Comparison of ENCODE assay signal across 9 cellular contexts in the genomic region with DNA sequence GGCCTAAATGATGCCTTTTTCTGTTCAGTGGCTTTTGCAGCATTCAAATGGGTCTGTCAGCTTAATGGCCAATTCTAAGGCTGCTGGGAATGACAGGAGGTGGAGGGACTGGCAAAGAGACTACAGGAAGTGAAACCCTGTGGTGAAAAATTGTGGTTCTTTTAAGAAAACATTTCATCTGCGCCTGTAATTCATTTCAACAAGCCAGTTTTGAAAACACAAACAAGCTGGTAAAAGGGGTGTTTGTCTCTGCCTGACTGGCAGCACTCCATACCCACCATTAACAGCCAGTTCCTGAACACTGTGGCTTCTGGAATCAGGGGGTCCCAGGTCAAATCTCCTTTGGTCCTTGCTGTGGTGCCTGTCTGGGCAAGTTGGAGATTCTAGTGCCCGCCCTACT. TPM values are rescaled to one million over a fixed set of nuclear protein-coding genes. Genes with fewer than 3 reads are reported as not detected.
DNase-seq lines count a peak whose midpoint lies in the region; ATAC-seq and TF ChIP-seq lines count a peak whose summit lies in the region.
"Had no signal": no experiment of that assay in that cellular context is flagged by ENCODE, and none has a peak within 500 bp of the region (broad histone marks: within the 10 kb centered on the region; RNA-seq: fewer than 3 reads in every experiment).

No MANE protein-coding gene starts in this region.

- H2BK120ac ChIP-seq in trophoblast cell (ENCODE audit: insufficient read depth, low read length, poor library complexity): no peak overlapping the region

- TF ChIP-seq EP300 in gastroesophageal sphincter (IDR thresholded peaks at IDR 0.05): no peak

- TF ChIP-seq POLR2A in gastroesophageal sphincter (IDR thresholded peaks at IDR 0.05): no peak

- no peak overlapping the region for H3K9ac ChIP-seq in trophoblast cell (ENCODE audit: low read length)

- H3K14ac ChIP-seq in trophoblast cell (ENCODE audit: low read length): no peak overlapping the region

- no peak overlapping the region for H4K91ac ChIP-seq in trophoblast cell (ENCODE audit: low read depth, low read length)

- no peak overlapping the region for H2BK12ac ChIP-seq in trophoblast cell (ENCODE audit: low read length)

- POLR2A ChIA-PET in activated CD8-positive, alpha-beta T cell treated with anti-CD3 and anti-CD28 coated beads, Interleukin-2, amount 10 ng/mL, durations not matched to agents 7 days and 5 days (lab: Charles Lee): interaction anchor here (0.8 to 1.8 kb wide), 7 partner anchors 20 to 116 kb away, joined by 3 to 11 read pairs (median 6); no protein-coding TSS in a partner anchor

- H4K12ac ChIP-seq in trophoblast cell (ENCODE audit: low read depth, low read length): no peak overlapping the region

- CTCF ChIA-PET in activated naive CD4-positive, alpha-beta T cell treated with anti-CD3 and anti-CD28 coated beads, Interleukin-2, amount 10 ng/mL, durations not matched to agents 7 days and 5 days (lab: Charles Lee): interaction anchor here (0.6 to 3.7 kb wide), 8 partner anchors 21 to 441 kb away, joined by 3 to 41 read pairs (median 6); no protein-coding TSS in a partner anchor
- CTCF ChIA-PET in activated CD8-positive, alpha-beta T cell treated with anti-CD3 and anti-CD28 coated beads, Interleukin-2, amount 10 ng/mL, durations not matched to agents 7 days and 5 days (lab: Charles Lee): interaction anchor here (0.6 to 7.7 kb wide), 12 partner anchors 13 to 209 kb away, joined by 3 to 107 read pairs (median 10); no protein-coding TSS in a partner anchor

- H3K4ac ChIP-seq in trophoblast cell (ENCODE audit: low read depth, low read length): no peak overlapping the region

- H3K27ac ChIP-seq in gastroesophageal sphincter (no peak overlapping the region), trophoblast cell (ENCODE audit: low read depth, low read length) (no peak overlapping the region)

- TF ChIP-seq CTCF in gastroesophageal sphincter (IDR thresholded peaks at IDR 0.05): no peak

- WGBS in gastroesophageal sphincter (ENCODE audit: low coverage in 1 of 2), 2 donors: 47 to 71% methylated on average over 2 of the region's 2 CpGs
- WGBS in trophoblast cell (ENCODE audit: extremely low coverage, insufficient coverage, insufficient read length): no CpG with 5 or more reads among the region's 2 CpGs

- H4K8ac ChIP-seq in trophoblast cell (ENCODE audit: low read depth, low read length): no peak overlapping the region

- H3K23ac ChIP-seq in trophoblast cell (ENCODE audit: low read length): no peak overlapping the region

- no peaks in the 10 kb centered on the region for H3K36me3 ChIP-seq in gastroesophageal sphincter
- H3K36me3 ChIP-seq in trophoblast cell (ENCODE audit: control insufficient read depth in 1 of 2, insufficient read depth in 2 of 2, low read length in 2 of 2): no peaks in the 10 kb centered on the region

- no peak overlapping the region for H2AFZ ChIP-seq in trophoblast cell (ENCODE audit: insufficient read depth, low read length, poor library complexity)

- H3K4me3 ChIP-seq in gastroesophageal sphincter (no peak overlapping the region), trophoblast cell (ENCODE audit: low read depth, low read length) (no peak overlapping the region)

- H3K27ac Mint-ChIP-seq in activated naive CD4-positive, alpha-beta T cell treated with anti-CD3 and anti-CD28 coated beads, Interleukin-2, amount 10 ng/mL, durations not matched to agents 7 days and 5 days: peak overlapping the region; percentile 99
- H3K27ac Mint-ChIP-seq in activated CD8-positive, alpha-beta T cell treated with anti-CD3 and anti-CD28 coated beads, Interleukin-2, amount 10 ng/mL, durations not matched to agents 7 days and 5 days: peak overlapping the region; percentile 94
- peak overlapping the region; percentile 81 for H3K27ac Mint-ChIP-seq in stimulated activated naive B cell treated with anti-CD40 and anti-IgM and Interleukin-4, amounts not matched to agents 10 μg/mL and 1 μg/mL and 100 μg/mL, for 72 hours

- H3K9me3 ChIP-seq in gastroesophageal sphincter (no peaks in the 10 kb centered on the region), trophoblast cell (ENCODE audit: insufficient read depth, low read depth, low read length) (peaks cover 2% of the 10 kb centered on the region)

- H3K36me3 Mint-ChIP-seq in activated naive CD4-positive, alpha-beta T cell treated with anti-CD3 and anti-CD28 coated beads, Interleukin-2, amount 10 ng/mL, durations not matched to agents 7 days and 5 days: peaks cover 18% of the 10 kb centered on the region
- H3K36me3 Mint-ChIP-seq in activated CD8-positive, alpha-beta T cell treated with anti-CD3 and anti-CD28 coated beads, Interleukin-2, amount 10 ng/mL, durations not matched to agents 7 days and 5 days (ENCODE audit: low read depth): peaks cover 23% of the 10 kb centered on the region
- H3K36me3 Mint-ChIP-seq in stimulated activated naive B cell treated with anti-CD40 and anti-IgM and Interleukin-4, amounts not matched to agents 10 μg/mL and 1 μg/mL and 100 μg/mL, for 72 hours: peaks cover 3 to 4% of the 10 kb centered on the region in 2 donors

- H3K4me1 ChIP-seq in gastroesophageal sphincter (peaks cover 0 to 13% (median 10%) of the 10 kb centered on the region in 3 donors), trophoblast cell (ENCODE audit: control insufficient read depth in 1 of 2, insufficient read depth in 2 of 2, low read length in 2 of 2) (peaks cover 3 to 16% of the 10 kb centered on the region in 2 experiments)

- peak overlapping the region; percentile 52 for H3K4me3 Mint-ChIP-seq in activated naive CD4-positive, alpha-beta T cell treated with anti-CD3 and anti-CD28 coated beads, Interleukin-2, amount 10 ng/mL, durations not matched to agents 7 days and 5 days
- peak overlapping the region; percentile 67 for H3K4me3 Mint-ChIP-seq in activated CD8-positive, alpha-beta T cell treated with anti-CD3 and anti-CD28 coated beads, Interleukin-2, amount 10 ng/mL, durations not matched to agents 7 days and 5 days
- H3K4me3 Mint-ChIP-seq in stimulated activated naive B cell treated with anti-CD40 and anti-IgM and Interleukin-4, amounts not matched to agents 10 μg/mL and 1 μg/mL and 100 μg/mL, for 72 hours: peak overlapping the region; percentile 17 to 50

- H3K27me3 ChIP-seq in gastroesophageal sphincter (peaks cover 25% of the 10 kb centered on the region), trophoblast cell (ENCODE audit: insufficient read depth, low read length) (no peaks in the 10 kb centered on the region)

- peaks cover 10% of the 10 kb centered on the region for H3K9me3 Mint-ChIP-seq in activated naive CD4-positive, alpha-beta T cell treated with anti-CD3 and anti-CD28 coated beads, Interleukin-2, amount 10 ng/mL, durations not matched to agents 7 days and 5 days
- H3K9me3 Mint-ChIP-seq in activated CD8-positive, alpha-beta T cell treated with anti-CD3 and anti-CD28 coated beads, Interleukin-2, amount 10 ng/mL, durations not matched to agents 7 days and 5 days (ENCODE audit: insufficient read depth): peaks cover 6% of the 10 kb centered on the region
- peaks cover 3 to 7% of the 10 kb centered on the region in 2 donors for H3K9me3 Mint-ChIP-seq in stimulated activated naive B cell treated with anti-CD40 and anti-IgM and Interleukin-4, amounts not matched to agents 10 μg/mL and 1 μg/mL and 100 μg/mL, for 72 hours

- H3K27me3 Mint-ChIP-seq in activated naive CD4-positive, alpha-beta T cell treated with anti-CD3 and anti-CD28 coated beads, Interleukin-2, amount 10 ng/mL, durations not matched to agents 7 days and 5 days: no peaks in the 10 kb centered on the region
- no peaks in the 10 kb centered on the region for H3K27me3 Mint-ChIP-seq in activated CD8-positive, alpha-beta T cell treated with anti-CD3 and anti-CD28 coated beads, Interleukin-2, amount 10 ng/mL, durations not matched to agents 7 days and 5 days (ENCODE audit: low read depth)
- H3K27me3 Mint-ChIP-seq in stimulated activated naive B cell treated with anti-CD40 and anti-IgM and Interleukin-4, amounts not matched to agents 10 μg/mL and 1 μg/mL and 100 μg/mL, for 72 hours: no peaks in the 10 kb centered on the region

- H3K79me2 ChIP-seq in trophoblast cell (ENCODE audit: control insufficient read depth, insufficient read depth, low read length, poor library complexity): peaks cover 6% of the 10 kb centered on the region

- peaks cover 93% of the 10 kb centered on the region for H3K4me1 Mint-ChIP-seq in activated naive CD4-positive, alpha-beta T cell treated with anti-CD3 and anti-CD28 coated beads, Interleukin-2, amount 10 ng/mL, durations not matched to agents 7 days and 5 days
- H3K4me1 Mint-ChIP-seq in activated CD8-positive, alpha-beta T cell treated with anti-CD3 and anti-CD28 coated beads, Interleukin-2, amount 10 ng/mL, durations not matched to agents 7 days and 5 days (ENCODE audit: low read depth): peaks cover 83% of the 10 kb centered on the region
- peaks cover 36 to 71% of the 10 kb centered on the region in 2 donors for H3K4me1 Mint-ChIP-seq in stimulated activated naive B cell treated with anti-CD40 and anti-IgM and Interleukin-4, amounts not matched to agents 10 μg/mL and 1 μg/mL and 100 μg/mL, for 72 hours

- no peak overlapping the region for H3K4me2 ChIP-seq in trophoblast cell (ENCODE audit: low read length)

- DNase-seq in activated naive CD4-positive, alpha-beta T cell treated with anti-CD3 and anti-CD28 coated beads, Interleukin-2, amount 10 ng/mL, durations not matched to agents 7 days and 5 days: peak; percentile 63
- no peak for DNase-seq in activated naive CD4-positive, alpha-beta T cell treated with anti-CD3 and anti-CD28 coated beads, Interleukin-2, amount 50 U/mL, for 16 hours
- DNase-seq in activated CD8-positive, alpha-beta T cell treated with anti-CD3 and anti-CD28 coated beads, Interleukin-2, amount 10 ng/mL, durations not matched to agents 7 days and 5 days: peak; percentile 62
- DNase-seq in stimulated activated naive B cell treated with anti-CD40 and anti-IgM and Interleukin-4, amounts not matched to agents 10 μg/mL and 1 μg/mL and 100 μg/mL, for 72 hours: peak; percentile 26
- no peak for DNase-seq in trophoblast cell
- DNase-seq in NCI-H1694 (lab: John Stamatoyannopoulos, UW): no peak
- DNase-seq: Calu3 had no signal

- no peak overlapping the region for H2AK5ac ChIP-seq in trophoblast cell (ENCODE audit: low read length)

- peaks cover 6% of the 10 kb centered on the region for H3K79me1 ChIP-seq in trophoblast cell (ENCODE audit: low read length)

- ATAC-seq in HG03521 (IDR thresholded peaks at IDR 0.05; ENCODE audit: unreplicated experiment) (peak; percentile 22), gastroesophageal sphincter (no peak)
- ATAC-seq in activated CD8-positive, alpha-beta T cell treated with anti-CD3 and anti-CD28 coated beads, Interleukin-2, amount 10 ng/mL, durations not matched to agents 7 days and 5 days: peak; percentile 4
- ATAC-seq in stimulated activated naive B cell treated with anti-CD40 and anti-IgM and Interleukin-4, amounts not matched to agents 10 μg/mL and 1 μg/mL and 100 μg/mL, for 72 hours (replicated peaks): peak; percentile 41 to 43

- H2BK5ac ChIP-seq in trophoblast cell (ENCODE audit: low read depth, low read length, poor library complexity): no peak overlapping the region

- no peak overlapping the region for H3K18ac ChIP-seq in trophoblast cell (ENCODE audit: low read length)

RNA-seq across cellular contexts. Expression of gene KDM8, which starts 3.6 kb away (rescaled TPM):
- total RNA-seq in activated CD8-positive, alpha-beta T cell treated with anti-CD3 and anti-CD28 coated beads, Interleukin-2, amount 10 ng/mL, durations not matched to agents 7 days and 5 days: 10 to 100 TPM; 14.7 to 15.0 TPM
- 10 to 100 TPM in 1 of 4 donors, 1 to 10 TPM in 3; 1.9 to 12.0 (median 4.0) TPM for total RNA-seq in gastroesophageal sphincter
- polyA plus RNA-seq in trophoblast cell (2013): 1.7 and 1.8 TPM in 2 replicates

Comparison
In these comparisons a context has a peak if more than half of its experiments do, and no peak if none do; other contexts are left out.
1. DNase-seq: peak in activated naive CD4-positive, alpha-beta T cell treated with anti-CD3 and anti-CD28 coated beads, Interleukin-2, amount 10 ng/mL, durations not matched to agents 7 days and 5 days (single experiment), activated CD8-positive, alpha-beta T cell treated with anti-CD3 and anti-CD28 coated beads, Interleukin-2, amount 10 ng/mL, durations not matched to agents 7 days and 5 days (single experiment) and stimulated activated naive B cell treated with anti-CD40 and anti-IgM and Interleukin-4, amounts not matched to agents 10 μg/mL and 1 μg/mL and 100 μg/mL, for 72 hours (single experiment); none in activated naive CD4-positive, alpha-beta T cell treated with anti-CD3 and anti-CD28 coated beads, Interleukin-2, amount 50 U/mL, for 16 hours (single experiment), trophoblast cell (0 of 2) and NCI-H1694 (single experiment).
2. Peak in every context shown above with its lines, with median percentiles within 50 percentile points of each other: H3K27ac Mint-ChIP-seq and H3K4me3 Mint-ChIP-seq.